In genomic region chr1:109792056-109792831, GRCh38 we compare ENCODE assay signal across 8 cellular contexts. TPM values are rescaled to one million over a fixed set of nuclear protein-coding genes. Genes with fewer than 3 reads are reported as not detected.
DNase-seq lines count a peak whose midpoint lies in the region; ATAC-seq and TF ChIP-seq lines count a peak whose summit lies in the region.

No MANE protein-coding gene starts in this region.

- H3K4me1 ChIP-seq in HUES64 (ENCODE audit: insufficient read depth, low read length) = peaks cover 33% of the 10 kb centered on the region

- H3K9me3 ChIP-seq in HUES64 (ENCODE audit: insufficient read depth, low read depth, low read length) = no peaks in the 10 kb centered on the region

- H3K9me3 Mint-ChIP-seq in activated CD8-positive, alpha-beta T cell treated with anti-CD3 and anti-CD28 coated beads for 36 hours = no peaks in the 10 kb centered on the region

- 52% methylated on average over 18 of the region's 18 CpGs for WGBS in HUES64

- intact Hi-C loops in activated CD8-positive, alpha-beta T cell treated with anti-CD3 and anti-CD28 coated beads for 36 hours (cut with micrococcal nuclease) = loop anchor here (5.0 kb wide), 1 partner anchor 115 kb away; no protein-coding TSS in a partner anchor

- H3K36me3 ChIP-seq in HUES64 (ENCODE audit: insufficient read depth, low read length) = no peaks in the 10 kb centered on the region

- H3K27me3 Mint-ChIP-seq in activated CD8-positive, alpha-beta T cell treated with anti-CD3 and anti-CD28 coated beads for 36 hours = no peaks in the 10 kb centered on the region

- peaks cover 71% of the 10 kb centered on the region for H3K4me1 Mint-ChIP-seq in activated CD8-positive, alpha-beta T cell treated with anti-CD3 and anti-CD28 coated beads for 36 hours (ENCODE audit: low read depth)

- H3K9ac ChIP-seq in HUES64 (ENCODE audit: low read depth, low read length) = 0 out of 2 replicates have a peak overlapping the region, but pooled peaks have one; percentile 44

- CTCF ChIA-PET in activated CD8-positive, alpha-beta T cell treated with anti-CD3 and anti-CD28 coated beads for 36 hours (lab: Charles Lee) = interaction anchor here (1.2 to 24.0 kb wide), 7 partner anchors 9 to 188 kb away, joined by 3 to 745 read pairs (median 21); partner anchors contain the start of gene AHCYL1

- peak overlapping the region; percentile 44; the same call in 1 of the 2 replicates for H3K27ac ChIP-seq in HUES64 (ENCODE audit: low read depth, low read length)

- H3K4me3 ChIP-seq in HUES64 (ENCODE audit: low read length) = no peak overlapping the region

- ATAC-seq in activated CD8-positive, alpha-beta T cell treated with anti-CD3 and anti-CD28 coated beads for 36 hours = no peak
- ATAC-seq in GM21423 (IDR thresholded peaks at IDR 0.05; ENCODE audit: unreplicated experiment) (no peak), GM21723 (IDR thresholded peaks at IDR 0.05; ENCODE audit: unreplicated experiment) (no peak)

- POLR2A ChIA-PET in activated CD8-positive, alpha-beta T cell treated with anti-CD3 and anti-CD28 coated beads for 36 hours (lab: Charles Lee) = interaction anchor here (1.3 to 2.7 kb wide), 5 partner anchors 10 to 193 kb away, joined by 3 to 14 read pairs (median 4); partner anchors contain the start of gene AHCYL1

- H3K27me3 ChIP-seq in HUES64 (ENCODE audit: insufficient read depth, low read length) = no peaks in the 10 kb centered on the region

- H3K4me3 Mint-ChIP-seq in activated CD8-positive, alpha-beta T cell treated with anti-CD3 and anti-CD28 coated beads for 36 hours = no peak overlapping the region

- DNase-seq in CMK (ENCODE audit: low read depth) = peak; percentile 87
- DNase-seq in activated CD8-positive, alpha-beta T cell treated with anti-CD3 and anti-CD28 coated beads for 36 hours = no peak
- DNase-seq in foreskin melanocyte = peak; percentile 41
- DNase-seq in nucleus accumbens (lab: John Stamatoyannopoulos, UW) = peak in 43 of 56 donors; percentile 21 to 84 (median 49)
- DNase-seq in stimulated activated CD4-positive, alpha-beta T cell treated with anti-CD3 and anti-CD28 coated beads, Interleukin-12 subunit alpha, Interleukin-12 subunit beta, amount 100 ng/mL, for 4 hours = no peak

- H3K27ac Mint-ChIP-seq in activated CD8-positive, alpha-beta T cell treated with anti-CD3 and anti-CD28 coated beads for 36 hours = peak overlapping the region; percentile 92

- peaks cover 2% of the 10 kb centered on the region for H3K36me3 Mint-ChIP-seq in activated CD8-positive, alpha-beta T cell treated with anti-CD3 and anti-CD28 coated beads for 36 hours (ENCODE audit: low read depth)

- no peak for TF ChIP-seq CTCF in activated CD8-positive, alpha-beta T cell treated with anti-CD3 and anti-CD28 coated beads for 36 hours (IDR thresholded peaks at IDR 0.05)

RNA-seq across cellular contexts. Expression of gene EPS8L3, which starts 28.5 kb away (rescaled TPM):
- not detected for polyA plus RNA-seq in HUES64 (2013, experiment 1 of 2)
- polyA plus RNA-seq in HUES64 (2013, experiment 2 of 2) = not detected
- total RNA-seq in activated CD8-positive, alpha-beta T cell treated with anti-CD3 and anti-CD28 coated beads for 36 hours = not detected

RNA-seq across cellular contexts. Expression of gene GSTM3, which starts 51.4 kb away (rescaled TPM):
- polyA plus RNA-seq in HUES64 (2013, experiment 1 of 2) = 7.2 TPM
- 12.5 TPM for polyA plus RNA-seq in HUES64 (2013, experiment 2 of 2)
- total RNA-seq in activated CD8-positive, alpha-beta T cell treated with anti-CD3 and anti-CD28 coated beads for 36 hours = 10 to 100 TPM; 40.8 to 42.0 TPM

Comparison
In these comparisons a context has a peak if more than half of its experiments do, and no peak if none do; other contexts are left out.
1. DNase-seq: peak in CMK (single experiment), foreskin melanocyte (single experiment) and nucleus accumbens (43 of 56); none in activated CD8-positive, alpha-beta T cell treated with anti-CD3 and anti-CD28 coated beads for 36 hours (single experiment) and stimulated activated CD4-positive, alpha-beta T cell treated with anti-CD3 and anti-CD28 coated beads, Interleukin-12 subunit alpha, Interleukin-12 subunit beta, amount 100 ng/mL, for 4 hours (single experiment).